27 cellular contexts compared by ENCODE assay signal in genomic region chr7:102304668-102305067, GRCh38. TPM values are rescaled to one million over a fixed set of nuclear protein-coding genes. Genes with fewer than 3 reads are reported as not detected.
DNase-seq lines count a peak whose midpoint lies in the region; ATAC-seq, FAIRE-seq and TF ChIP-seq lines count a peak whose summit lies in the region.
"Had no signal": no experiment of that assay in that cellular context is flagged by ENCODE, and none has a peak within 500 bp of the region (broad histone marks: within the 10 kb centered on the region; RNA-seq: fewer than 3 reads in every experiment).

No MANE protein-coding gene starts in this region.

- no peaks in the 10 kb centered on the region for H3K9me3 Mint-ChIP-seq in activated T-helper 2 cell treated with anti-CD3 and anti-CD28 coated beads, Interferon-gamma antibody, Interleukin-2, Interleukin-4, amounts not matched to agents 10 μg/mL and 5 μg/mL and 100 μg/mL, durations not matched to agents 14 hours and 24 hours and 36 hours
- H3K9me3 Mint-ChIP-seq: activated naive CD4-positive, alpha-beta T cell treated with anti-CD3 and anti-CD28 coated beads for 36 hours; T-cell had no signal

- no peak overlapping the region for H4K91ac ChIP-seq in mesenchymal stem cell (ENCODE audit: low read length)

- H2BK12ac ChIP-seq in mesenchymal stem cell (ENCODE audit: low read length in 2 of 2), result peak overlapping the region in 1 of 2 experiments; percentile 57

- no peak for FAIRE-seq in K562 (lab: Jason Lieb, UNC)
- FAIRE-seq: A204.1, pancreas, RCC 7860 had no signal

- peaks cover 8% of the 10 kb centered on the region for H3K4me1 Mint-ChIP-seq in activated T-helper 2 cell treated with anti-CD3 and anti-CD28 coated beads, Interferon-gamma antibody, Interleukin-2, Interleukin-4, amounts not matched to agents 10 μg/mL and 5 μg/mL and 100 μg/mL, durations not matched to agents 14 hours and 24 hours and 36 hours (ENCODE audit: low read depth)

- CTCF ChIA-PET in K562 (lab: Yijun Ruan, JAX; ENCODE audit: low intra/inter-chr PET ratio), result no interaction called here

- no peak overlapping the region for H3K27ac Mint-ChIP-seq in activated T-helper 2 cell treated with anti-CD3 and anti-CD28 coated beads, Interferon-gamma antibody, Interleukin-2, Interleukin-4, amounts not matched to agents 10 μg/mL and 5 μg/mL and 100 μg/mL, durations not matched to agents 14 hours and 24 hours and 36 hours
- H3K27ac Mint-ChIP-seq: activated naive CD4-positive, alpha-beta T cell treated with anti-CD3 and anti-CD28 coated beads for 36 hours; T-cell had no signal

- H3K27me3 ChIP-seq in heart left ventricle (peaks cover 0 to 16% (median 11%) of the 10 kb centered on the region in 9 donors), K562 (ENCODE audit: control insufficient read depth in 2 of 2, insufficient read depth in 2 of 2, low read length in 2 of 2) (peaks cover 26 to 86% of the 10 kb centered on the region in 2 experiments; a peak in 4 of 5 replicates), mesenchymal stem cell (ENCODE audit: control insufficient read depth in 1 of 2, insufficient read depth in 1 of 2, low read length in 2 of 2) (peaks cover 0 to 22% of the 10 kb centered on the region in 2 experiments), upper lobe of right lung (no peaks in the 10 kb centered on the region)
- H3K27me3 ChIP-seq: dorsolateral prefrontal cortex, pancreas had no signal

- H3K14ac ChIP-seq in mesenchymal stem cell (ENCODE audit: low read length in 2 of 2), result no peak overlapping the region

- H2BK15ac ChIP-seq in mesenchymal stem cell (ENCODE audit: low read depth, poor library complexity, severe bottlenecking), result no peak overlapping the region

- peaks cover 0 to 6% (median 0%) of the 10 kb centered on the region in 9 donors for H3K36me3 ChIP-seq in heart left ventricle
- no peaks in the 10 kb centered on the region for H3K36me3 ChIP-seq in K562 (ENCODE audit: control insufficient read depth, insufficient read depth, low read length)
- H3K36me3 ChIP-seq in mesenchymal stem cell (ENCODE audit: control insufficient read depth in 1 of 2, insufficient read depth in 2 of 2, low read depth in 1 of 2, low read length in 2 of 2), result peaks cover 0 to 22% of the 10 kb centered on the region in 2 experiments
- no peaks in the 10 kb centered on the region for H3K36me3 ChIP-seq in upper lobe of right lung
- H3K36me3 ChIP-seq: pancreas had no signal

- no peaks in the 10 kb centered on the region for H3K27me3 Mint-ChIP-seq in activated T-helper 2 cell treated with anti-CD3 and anti-CD28 coated beads, Interferon-gamma antibody, Interleukin-2, Interleukin-4, amounts not matched to agents 10 μg/mL and 5 μg/mL and 100 μg/mL, durations not matched to agents 14 hours and 24 hours and 36 hours (ENCODE audit: low read depth)
- H3K27me3 Mint-ChIP-seq: T-cell had no signal

- H3K27ac ChIP-seq in heart left ventricle (peak overlapping the region in 1 of 12 donors; percentile 49), K562 (ENCODE audit: extremely low read depth, low read depth, low read length) (no peak overlapping the region), mesenchymal stem cell (ENCODE audit: low read length, poor library complexity, severe bottlenecking) (no peak overlapping the region), upper lobe of right lung (no peak overlapping the region)
- H3K27ac ChIP-seq: C4-2B, dorsolateral prefrontal cortex, pancreas had no signal

- no peaks in the 10 kb centered on the region for H3K9me1 ChIP-seq in K562 (ENCODE audit: control insufficient read depth, insufficient read depth, low read length)

- no peak overlapping the region for H2BK120ac ChIP-seq in mesenchymal stem cell (ENCODE audit: low read depth, low read length)

- no peak overlapping the region for H4K8ac ChIP-seq in mesenchymal stem cell (ENCODE audit: low read length)

- H3K4me2 ChIP-seq in K562 (ENCODE audit: insufficient read depth, low read length) (no peak overlapping the region), mesenchymal stem cell (ENCODE audit: low read length, poor library complexity, severe bottlenecking) (no peak overlapping the region)

- no peaks in the 10 kb centered on the region for H3K36me3 Mint-ChIP-seq in activated T-helper 2 cell treated with anti-CD3 and anti-CD28 coated beads, Interferon-gamma antibody, Interleukin-2, Interleukin-4, amounts not matched to agents 10 μg/mL and 5 μg/mL and 100 μg/mL, durations not matched to agents 14 hours and 24 hours and 36 hours (ENCODE audit: low read depth)
- H3K36me3 Mint-ChIP-seq: T-cell had no signal

- no peak for TF ChIP-seq RAD21 in K562 (CRISPR knock-in tag; conservative IDR thresholded peaks at IDR 0.05 in 1 of 2, IDR thresholded peaks at IDR 0.05 in 1 of 2)

- no TSS peak for BruUV-seq in K562 (replicated peaks; lab: Mats Ljungman, UMichigan)

- no peaks in the 10 kb centered on the region for H3K9me3 ChIP-seq in heart left ventricle
- H3K9me3 ChIP-seq in K562 (replicated peaks; ENCODE audit: control insufficient read depth, insufficient read depth, low read depth, low read length), result no peaks in the 10 kb centered on the region
- no peaks in the 10 kb centered on the region for H3K9me3 ChIP-seq in mesenchymal stem cell (ENCODE audit: control insufficient read depth, low read length)
- no peaks in the 10 kb centered on the region for H3K9me3 ChIP-seq in upper lobe of right lung
- H3K9me3 ChIP-seq: esophagus muscularis mucosa, pancreas had no signal

- POLR2A ChIA-PET in K562 (lab: Yijun Ruan, JAX), result interaction anchor here (1.3 kb wide), 1 partner anchor 788 kb away, joined by 5 read pairs; no protein-coding TSS in a partner anchor

- TF ChIP-seq CTCF in heart left ventricle (IDR thresholded peaks at IDR 0.05) (no peak), K562 (IDR thresholded peaks at IDR 0.05 in 2 of 3, conservative IDR thresholded peaks at IDR 0.05 in 1 of 3; ENCODE audit: insufficient read depth in 2 of 3, low read depth in 1 of 3, low read length in 3 of 3) (no peak), upper lobe of right lung (IDR thresholded peaks at IDR 0.05) (no peak)

- peaks cover 3% of the 10 kb centered on the region for H3K79me1 ChIP-seq in mesenchymal stem cell (replicated peaks; ENCODE audit: low read length, poor library complexity, severe bottlenecking)

- peak overlapping the region in 1 of 2 experiments; percentile 42; a peak in 1 of 4 replicates for H3K9ac ChIP-seq in K562 (ENCODE audit: insufficient read depth in 1 of 2, low read depth in 2 of 2, low read length in 2 of 2)
- H3K9ac ChIP-seq in mesenchymal stem cell (ENCODE audit: low read length), result no peak overlapping the region

- H3K79me2 ChIP-seq in K562 (ENCODE audit: control insufficient read depth, insufficient read depth, low read length), result no peaks in the 10 kb centered on the region

- H3K4me3 Mint-ChIP-seq in activated T-helper 2 cell treated with anti-CD3 and anti-CD28 coated beads, Interferon-gamma antibody, Interleukin-2, Interleukin-4, amounts not matched to agents 10 μg/mL and 5 μg/mL and 100 μg/mL, durations not matched to agents 14 hours and 24 hours and 36 hours (ENCODE audit: low read depth), result no peak overlapping the region
- H3K4me3 Mint-ChIP-seq: activated naive CD4-positive, alpha-beta T cell treated with anti-CD3 and anti-CD28 coated beads for 36 hours; T-cell had no signal

- WGBS in heart left ventricle, 4 donors, result 50 to 65% (median 62%) methylated on average over 4 to 11 of the region's 11 CpGs
- WGBS in K562 (ENCODE audit: insufficient coverage, low coverage, missing lambda C conversion rate), result 7% methylated on average over 11 of the region's 11 CpGs
- WGBS in mesenchymal stem cell, result 64% methylated on average over 11 of the region's 11 CpGs

- no peak overlapping the region for H2AK5ac ChIP-seq in mesenchymal stem cell (ENCODE audit: low read length, severe bottlenecking)

- H3K4ac ChIP-seq in mesenchymal stem cell (ENCODE audit: low read depth in 1 of 2, low read length in 2 of 2), result no peak overlapping the region

- no peaks in the 10 kb centered on the region; the same call in 1 of the 2 replicates for H4K20me1 ChIP-seq in K562 (replicated peaks; ENCODE audit: control insufficient read depth, insufficient read depth, low read length)

- H3K18ac ChIP-seq in mesenchymal stem cell (ENCODE audit: low read depth in 1 of 2, low read length in 2 of 2), result no peak overlapping the region

- ATAC-seq in heart left ventricle (peak in 3 of 4 donors; percentile 11 to 29 (median 27)), K562 (peak; percentile 47), upper lobe of right lung (no peak)
- ATAC-seq: pancreas had no signal

- H2BK5ac ChIP-seq in mesenchymal stem cell (ENCODE audit: low read depth, low read length, poor library complexity, severe bottlenecking), result peak overlapping the region; percentile 10

- intact Hi-C loops in heart left ventricle (cut with DNase I), result no loop called here
- intact Hi-C loops in cardiac septum (cut with DNase I), result no loop called here
- intact Hi-C loops in K562 (cut with micrococcal nuclease), result no loop called here
- intact Hi-C loops in activated T-helper 2 cell treated with anti-CD3 and anti-CD28 coated beads, Interferon-gamma antibody, Interleukin-2, Interleukin-4, amounts not matched to agents 10 μg/mL and 5 μg/mL and 100 μg/mL, durations not matched to agents 14 hours and 24 hours and 36 hours (cut with micrococcal nuclease), result no loop called here
- intact Hi-C loops in upper lobe of right lung (cut with DNase I), result no loop called here
- intact Hi-C loops in posterior vena cava (cut with DNase I), result no loop called here

- no peak for TF ChIP-seq EP300 in K562 (IDR thresholded peaks at IDR 0.05; ENCODE audit: low read length)

- no peak for TF ChIP-seq POLR2A in heart left ventricle (IDR thresholded peaks at IDR 0.05)
- TF ChIP-seq POLR2A in K562 (conservative IDR thresholded peaks at IDR 0.05), result no peak

- DNase-seq in heart left ventricle, result peak in 1 of 5 donors; percentile 56
- no peak for DNase-seq in cardiac septum (ENCODE audit: low spot score)
- no peak for DNase-seq in K562 (ENCODE audit: extremely low read depth in 1 of 4, low spot score in 3 of 4)
- peak; percentile 11 for DNase-seq in mesenchymal stem cell
- DNase-seq in NCI-H2081 (lab: John Stamatoyannopoulos, UW), result no peak
- no peak for DNase-seq in activated T-helper 2 cell treated with anti-CD3 and anti-CD28 coated beads, Interferon-gamma antibody, Interleukin-2, Interleukin-4, amounts not matched to agents 10 μg/mL and 5 μg/mL and 100 μg/mL, durations not matched to agents 14 hours and 24 hours and 36 hours (ENCODE audit: low spot score)
- no peak for DNase-seq in upper lobe of right lung
- DNase-seq in posterior vena cava (ENCODE audit: low spot score), result no peak
- DNase-seq: activated CD4-positive, alpha-beta T cell treated with anti-CD3 and anti-CD28 coated beads, Interleukin-2, amount 50 U/mL, for 4 hours; activated naive CD4-positive, alpha-beta T cell treated with anti-CD3 and anti-CD28 coated beads for 36 hours; activated T-cell treated with anti-CD3 and anti-CD28 coated beads for 4 hours; DMS 273 treated with DMSO at 0.1 percent for 48 hours; NCI-H1417 treated with DMSO at 0.1 percent for 48 hours; NCI-H2171 treated with DMSO at 0.1 percent for 48 hours; NCI-H748 treated with DMSO at 0.1 percent for 48 hours; stimulated activated CD4-positive, alpha-beta T cell treated with anti-CD3 and anti-CD28 coated beads, Interleukin-4, amount 100 ng/mL, for 4 hours; T-cell had no signal

- H2AFZ ChIP-seq in K562 (ENCODE audit: low read depth, low read length) (no peak overlapping the region), mesenchymal stem cell (ENCODE audit: low read depth, low read length) (no peak overlapping the region)

- no peak overlapping the region for H3K23ac ChIP-seq in mesenchymal stem cell (ENCODE audit: low read length in 2 of 2)

- peaks cover 0 to 48% (median 4%) of the 10 kb centered on the region in 12 donors for H3K4me1 ChIP-seq in heart left ventricle
- H3K4me1 ChIP-seq in K562 (replicated peaks in 1 of 2; ENCODE audit: control insufficient read depth in 2 of 2, insufficient read depth in 2 of 2, low read length in 2 of 2), result peaks cover 0 to 31% of the 10 kb centered on the region in 2 experiments; a peak in 2 of 5 replicates
- peaks cover 37% of the 10 kb centered on the region for H3K4me1 ChIP-seq in mesenchymal stem cell (ENCODE audit: control insufficient read depth, insufficient read depth, low read depth, low read length)
- peaks cover 19% of the 10 kb centered on the region for H3K4me1 ChIP-seq in upper lobe of right lung
- H3K4me1 ChIP-seq: pancreas had no signal

- in situ Hi-C loops in K562 (cut with MboI), result loop anchor here (25.0 kb wide), 1 partner anchor 358 kb away; the partner anchor contains the start of genes POLR2J2 and SPDYE2B

- no peak overlapping the region for H3K4me3 ChIP-seq in heart left ventricle
- H3K4me3 ChIP-seq in K562, result no peak overlapping the region
- no peak overlapping the region for H3K4me3 ChIP-seq in mesenchymal stem cell (ENCODE audit: insufficient read depth in 1 of 2, low read depth in 1 of 2, low read length in 2 of 2)
- H3K4me3 ChIP-seq in upper lobe of right lung, result no peak overlapping the region
- H3K4me3 ChIP-seq: dorsolateral prefrontal cortex, esophagus muscularis mucosa, pancreas, skin epidermis had no signal

RNA-seq across cellular contexts. Expression of gene SH2B2, which starts 18.0 kb away (rescaled TPM):
- 1 to 10 TPM in 8 of 9 donors, under 1 TPM in 1; 1.00 to 5.7 (median 2.5) TPM for total RNA-seq in heart left ventricle
- 1 to 10 TPM in 1 of 2 donors, under 1 TPM in 1; 0.50 to 2.2 TPM for polyA plus RNA-seq in heart left ventricle
- total RNA-seq in cardiac septum, result 3.1 TPM
- 0.72 TPM in 1 of 2 replicates, not detected in the other for total RNA-seq in K562 (2011; cell fraction: chromatin; rRNA removed; ENCODE audit: low replicate concordance)
- 0.66 and 1.0 TPM in 2 replicates for total RNA-seq in K562 (2011; cell fraction: nucleolus; rRNA removed)
- total RNA-seq in K562 (2011; cell fraction: nucleoplasm; rRNA removed), result 0.22 and 0.31 TPM in 2 replicates
- total RNA-seq in K562 (2014; rRNA removed), result 0.68 TPM in 1 of 2 replicates, not detected in the other
- total RNA-seq in K562 (2014; rRNA removed; fragmentation: Illumina TruSeq; extraction: Trizol), result not detected in 2 replicates
- total RNA-seq in K562 (2015; rRNA removed; fragmentation: Illumina TruSeq; extraction: Trizol), result 0.08 TPM in 1 of 2 replicates, not detected in the other
- 0.34 and 0.89 TPM in 2 replicates for total RNA-seq in K562 (2021)
- polyA plus RNA-seq in K562 (2011; rRNA removed), result 0.03 and 0.07 TPM in 2 replicates
- 0.13 and 0.64 TPM in 2 replicates for polyA plus RNA-seq in K562 (2011; cell fraction: cytosol; rRNA removed)
- polyA plus RNA-seq in K562 (2011; cell fraction: nucleus; rRNA removed), result 0.14 and 0.36 TPM in 2 replicates
- 0.14 and 0.46 TPM in 2 replicates for polyA plus RNA-seq in K562 (2012)
- polyA plus RNA-seq in K562 (2014; fragmentation: Illumina TruSeq; extraction: Trizol), result 0.07 and 0.08 TPM in 2 replicates
- not detected for polyA plus RNA-seq in K562 (2014; fragmentation: Nextera tagmentation; extraction: Ambion mirVana)
- polyA plus RNA-seq in K562 (2014; rRNA removed), result 0.07 and 0.12 TPM in 2 replicates
- polyA minus RNA-seq in K562 (2011; rRNA and poly(A)+ RNA removed), result 0.18 TPM in 1 of 2 replicates, not detected in the other
- 0.38 TPM in 1 of 2 replicates, not detected in the other for polyA minus RNA-seq in K562 (2011; cell fraction: cytosol; rRNA and poly(A)+ RNA removed)
- polyA minus RNA-seq in K562 (2011; cell fraction: nucleus; rRNA and poly(A)+ RNA removed), result 0.22 and 0.40 TPM in 2 replicates
- polyA plus RNA-seq in mesenchymal stem cell (2013, experiment 1 of 2), result 2.3 TPM
- 1.9 TPM for polyA plus RNA-seq in mesenchymal stem cell (2013, experiment 2 of 2)
- 1.8 and 1.9 TPM in 2 replicates for total RNA-seq in activated T-helper 2 cell treated with anti-CD3 and anti-CD28 coated beads, Interferon-gamma antibody, Interleukin-2, Interleukin-4, amounts not matched to agents 10 μg/mL and 5 μg/mL and 100 μg/mL, durations not matched to agents 14 hours and 24 hours and 36 hours
- 13.2 TPM for total RNA-seq in upper lobe of right lung
- 1 to 10 TPM; 2.7 to 4.6 TPM for total RNA-seq in posterior vena cava

RNA-seq across cellular contexts. Expression of gene SPDYE6, which starts 51.6 kb away (rescaled TPM):
- not detected for total RNA-seq in heart left ventricle
- under 1 TPM in 1 of 2 donors, not detected in 1; 0.15 TPM for polyA plus RNA-seq in heart left ventricle
- not detected for total RNA-seq in cardiac septum
- total RNA-seq in K562 (2011; cell fraction: chromatin; rRNA removed; ENCODE audit: low replicate concordance), result 0.23 and 0.65 TPM in 2 replicates
- not detected in 2 replicates for total RNA-seq in K562 (2011; cell fraction: nucleolus; rRNA removed)
- total RNA-seq in K562 (2011; cell fraction: nucleoplasm; rRNA removed), result 0.38 TPM in 1 of 2 replicates, not detected in the other
- not detected in 2 replicates for total RNA-seq in K562 (2014; rRNA removed)
- not detected in 2 replicates for total RNA-seq in K562 (2014; rRNA removed; fragmentation: Illumina TruSeq; extraction: Trizol)
- total RNA-seq in K562 (2015; rRNA removed; fragmentation: Illumina TruSeq; extraction: Trizol), result not detected in 2 replicates
- total RNA-seq in K562 (2021), result not detected in 2 replicates
- not detected in 2 replicates for polyA plus RNA-seq in K562 (2011; rRNA removed)
- polyA plus RNA-seq in K562 (2011; cell fraction: cytosol; rRNA removed), result not detected in 2 replicates
- polyA plus RNA-seq in K562 (2011; cell fraction: nucleus; rRNA removed), result not detected in 2 replicates
- polyA plus RNA-seq in K562 (2012), result 2.1 and 2.9 TPM in 2 replicates
- polyA plus RNA-seq in K562 (2014; fragmentation: Illumina TruSeq; extraction: Trizol), result not detected in 2 replicates
- under 1 TPM; 0.24 to 0.35 TPM for polyA plus RNA-seq in K562 (2014; fragmentation: Nextera tagmentation; extraction: Ambion mirVana)
- not detected in 2 replicates for polyA plus RNA-seq in K562 (2014; rRNA removed)
- polyA minus RNA-seq in K562 (2011; rRNA and poly(A)+ RNA removed), result not detected in 2 replicates
- polyA minus RNA-seq in K562 (2011; cell fraction: cytosol; rRNA and poly(A)+ RNA removed), result not detected in 2 replicates
- not detected in 2 replicates for polyA minus RNA-seq in K562 (2011; cell fraction: nucleus; rRNA and poly(A)+ RNA removed)
- polyA plus RNA-seq in mesenchymal stem cell (2013, experiment 1 of 2), result not detected
- polyA plus RNA-seq in mesenchymal stem cell (2013, experiment 2 of 2), result not detected
- total RNA-seq in activated T-helper 2 cell treated with anti-CD3 and anti-CD28 coated beads, Interferon-gamma antibody, Interleukin-2, Interleukin-4, amounts not matched to agents 10 μg/mL and 5 μg/mL and 100 μg/mL, durations not matched to agents 14 hours and 24 hours and 36 hours, result not detected in 2 replicates
- not detected for total RNA-seq in upper lobe of right lung
- total RNA-seq in posterior vena cava, result not detected
- total RNA-seq: activated naive CD4-positive, alpha-beta T cell treated with anti-CD3 and anti-CD28 coated beads for 36 hours; esophagus muscularis mucosa; HT-29; lower leg skin; pancreas; T-cell; temporal lobe had no signal
- polyA plus RNA-seq: pancreas had no signal
